Comparison of ENCODE assay signal across 1 cellular context in the genomic region with DNA sequence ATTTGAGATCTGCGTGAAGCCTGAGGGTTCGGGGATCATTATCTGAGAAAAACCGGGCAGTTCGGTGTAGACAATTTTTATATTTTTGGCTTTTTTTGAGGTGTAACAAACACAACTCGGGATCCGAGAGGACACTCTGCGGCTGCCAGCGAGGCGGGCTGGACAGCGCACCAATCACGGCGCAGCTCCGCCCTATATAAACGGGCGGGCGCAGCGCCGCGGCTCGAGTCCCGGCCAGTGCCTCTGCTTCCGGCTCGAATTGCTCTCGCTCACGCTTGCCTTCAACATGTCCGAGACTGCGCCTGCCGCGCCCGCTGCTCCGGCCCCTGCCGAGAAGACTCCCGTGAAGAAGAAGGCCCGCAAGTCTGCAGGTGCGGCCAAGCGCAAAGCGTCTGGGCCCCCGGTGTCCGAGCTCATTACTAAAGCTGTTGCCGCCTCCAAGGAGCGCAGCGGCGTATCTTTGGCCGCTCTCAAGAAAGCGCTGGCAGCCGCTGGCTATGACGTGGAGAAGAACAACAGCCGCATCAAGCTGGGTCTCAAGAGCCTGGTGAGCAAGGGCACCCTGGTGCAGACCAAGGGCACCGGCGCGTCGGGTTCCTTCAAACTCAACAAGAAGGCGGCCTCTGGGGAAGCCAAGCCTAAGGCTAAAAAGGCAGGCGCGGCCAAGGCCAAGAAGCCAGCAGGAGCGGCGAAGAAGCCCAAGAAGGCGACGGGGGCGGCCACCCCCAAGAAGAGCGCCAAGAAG.
TF ChIP-seq lines count a peak whose summit lies in the region.

No MANE protein-coding gene starts in this region.

TF ChIP-seq in K562, 482 proteins besides CTCF, POLR2A, EP300 and RAD21 (continued from another document and continues in another):
- TF ChIP-seq AFF4 (CRISPR knock-in tag; IDR thresholded peaks at IDR 0.05) (peak; percentile 100), ZKSCAN8 (CRISPR knock-in tag; IDR thresholded peaks at IDR 0.05) (no peak), RBM14 (IDR thresholded peaks at IDR 0.05; ENCODE audit: borderline replicate concordance, insufficient read depth, low read depth, low read length) (peak; percentile 96; the same call in 1 of the 2 replicates), POLR2H (tag; IDR thresholded peaks at IDR 0.05; ENCODE audit: low read depth) (peak; percentile 98), ZC3H4 (CRISPR knock-in tag; IDR thresholded peaks at IDR 0.05; ENCODE audit: borderline replicate concordance) (peak; percentile 90; the same call in 1 of the 2 replicates), BRD4 (IDR thresholded peaks at IDR 0.05) (peak; percentile 68; the same call in 1 of the 2 replicates), FIP1L1 (IDR thresholded peaks at IDR 0.05; ENCODE audit: low read depth, low read length, poor library complexity, severe bottlenecking) (peak; percentile 100), KLF13 (tag; IDR thresholded peaks at IDR 0.05; ENCODE audit: borderline replicate concordance, low read depth) (0 out of 2 replicates have a peak, but pooled peaks have one; percentile 30), CC2D1A (IDR thresholded peaks at IDR 0.05) (peak; percentile 46; the same call in 1 of the 2 replicates), CBX8 (IDR thresholded peaks at IDR 0.05; ENCODE audit: borderline replicate concordance, extremely low read depth, low read depth, low read length, poor library complexity, severe bottlenecking) (no peak), PHF21A (IDR thresholded peaks at IDR 0.05; ENCODE audit: borderline replicate concordance, low read depth) (peak; percentile 71; the same call in 1 of the 2 replicates), HDAC1 (IDR thresholded peaks at IDR 0.05) (peak in 1 of 2 experiments; percentile 75; a peak in 2 of 4 replicates), ZBTB8A (IDR thresholded peaks at IDR 0.05; ENCODE audit: partially characterized antibody) (no peak), TAF9B (IDR thresholded peaks at IDR 0.05; ENCODE audit: partially characterized antibody) (peak; percentile 65), ARNT (IDR thresholded peaks at IDR 0.05) (peak in 1 of 2 experiments; percentile 14; a peak in 1 of 4 replicates), ZNF780A (CRISPR knock-in tag; IDR thresholded peaks at IDR 0.05) (no peak), ZKSCAN1 (IDR thresholded peaks at IDR 0.05; ENCODE audit: low read depth, low read length) (peak; percentile 94), RFX7 (CRISPR knock-in tag; IDR thresholded peaks at IDR 0.05) (no peak), HDAC8 (tag; IDR thresholded peaks at IDR 0.05) (no peak), ZFP30 (CRISPR knock-in tag; IDR thresholded peaks at IDR 0.05; ENCODE audit: borderline replicate concordance) (no peak), E2F5 (CRISPR knock-in tag; IDR thresholded peaks at IDR 0.05) (peak; percentile 81), HBP1 (CRISPR knock-in tag; IDR thresholded peaks at IDR 0.05) (no peak; the same call in 1 of the 2 replicates)
- TF ChIP-seq, protein P1, sequence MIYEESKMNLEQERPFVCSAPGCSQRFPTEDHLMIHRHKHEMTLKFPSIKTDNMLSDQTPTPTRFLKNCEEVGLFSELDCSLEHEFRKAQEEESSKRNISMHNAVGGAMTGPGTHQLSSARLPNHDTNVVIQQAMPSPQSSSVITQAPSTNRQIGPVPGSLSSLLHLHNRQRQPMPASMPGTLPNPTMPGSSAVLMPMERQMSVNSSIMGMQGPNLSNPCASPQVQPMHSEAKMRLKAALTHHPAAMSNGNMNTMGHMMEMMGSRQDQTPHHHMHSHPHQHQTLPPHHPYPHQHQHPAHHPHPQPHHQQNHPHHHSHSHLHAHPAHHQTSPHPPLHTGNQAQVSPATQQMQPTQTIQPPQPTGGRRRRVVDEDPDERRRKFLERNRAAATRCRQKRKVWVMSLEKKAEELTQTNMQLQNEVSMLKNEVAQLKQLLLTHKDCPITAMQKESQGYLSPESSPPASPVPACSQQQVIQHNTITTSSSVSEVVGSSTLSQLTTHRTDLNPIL (CRISPR knock-in tag; IDR thresholded peaks at IDR 0.05) = no peak
- TF ChIP-seq, protein P2, sequence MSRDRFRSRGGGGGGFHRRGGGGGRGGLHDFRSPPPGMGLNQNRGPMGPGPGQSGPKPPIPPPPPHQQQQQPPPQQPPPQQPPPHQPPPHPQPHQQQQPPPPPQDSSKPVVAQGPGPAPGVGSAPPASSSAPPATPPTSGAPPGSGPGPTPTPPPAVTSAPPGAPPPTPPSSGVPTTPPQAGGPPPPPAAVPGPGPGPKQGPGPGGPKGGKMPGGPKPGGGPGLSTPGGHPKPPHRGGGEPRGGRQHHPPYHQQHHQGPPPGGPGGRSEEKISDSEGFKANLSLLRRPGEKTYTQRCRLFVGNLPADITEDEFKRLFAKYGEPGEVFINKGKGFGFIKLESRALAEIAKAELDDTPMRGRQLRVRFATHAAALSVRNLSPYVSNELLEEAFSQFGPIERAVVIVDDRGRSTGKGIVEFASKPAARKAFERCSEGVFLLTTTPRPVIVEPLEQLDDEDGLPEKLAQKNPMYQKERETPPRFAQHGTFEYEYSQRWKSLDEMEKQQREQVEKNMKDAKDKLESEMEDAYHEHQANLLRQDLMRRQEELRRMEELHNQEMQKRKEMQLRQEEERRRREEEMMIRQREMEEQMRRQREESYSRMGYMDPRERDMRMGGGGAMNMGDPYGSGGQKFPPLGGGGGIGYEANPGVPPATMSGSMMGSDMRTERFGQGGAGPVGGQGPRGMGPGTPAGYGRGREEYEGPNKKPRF (IDR thresholded peaks at IDR 0.05; ENCODE audit: low read depth, low read length) = no peak
- TF ChIP-seq, protein P3, sequence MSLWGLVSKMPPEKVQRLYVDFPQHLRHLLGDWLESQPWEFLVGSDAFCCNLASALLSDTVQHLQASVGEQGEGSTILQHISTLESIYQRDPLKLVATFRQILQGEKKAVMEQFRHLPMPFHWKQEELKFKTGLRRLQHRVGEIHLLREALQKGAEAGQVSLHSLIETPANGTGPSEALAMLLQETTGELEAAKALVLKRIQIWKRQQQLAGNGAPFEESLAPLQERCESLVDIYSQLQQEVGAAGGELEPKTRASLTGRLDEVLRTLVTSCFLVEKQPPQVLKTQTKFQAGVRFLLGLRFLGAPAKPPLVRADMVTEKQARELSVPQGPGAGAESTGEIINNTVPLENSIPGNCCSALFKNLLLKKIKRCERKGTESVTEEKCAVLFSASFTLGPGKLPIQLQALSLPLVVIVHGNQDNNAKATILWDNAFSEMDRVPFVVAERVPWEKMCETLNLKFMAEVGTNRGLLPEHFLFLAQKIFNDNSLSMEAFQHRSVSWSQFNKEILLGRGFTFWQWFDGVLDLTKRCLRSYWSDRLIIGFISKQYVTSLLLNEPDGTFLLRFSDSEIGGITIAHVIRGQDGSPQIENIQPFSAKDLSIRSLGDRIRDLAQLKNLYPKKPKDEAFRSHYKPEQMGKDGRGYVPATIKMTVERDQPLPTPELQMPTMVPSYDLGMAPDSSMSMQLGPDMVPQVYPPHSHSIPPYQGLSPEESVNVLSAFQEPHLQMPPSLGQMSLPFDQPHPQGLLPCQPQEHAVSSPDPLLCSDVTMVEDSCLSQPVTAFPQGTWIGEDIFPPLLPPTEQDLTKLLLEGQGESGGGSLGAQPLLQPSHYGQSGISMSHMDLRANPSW (CRISPR knock-in tag; IDR thresholded peaks at IDR 0.05) = peak; percentile 93; the same call in 1 of the 2 replicates
- TF ChIP-seq, protein P4, sequence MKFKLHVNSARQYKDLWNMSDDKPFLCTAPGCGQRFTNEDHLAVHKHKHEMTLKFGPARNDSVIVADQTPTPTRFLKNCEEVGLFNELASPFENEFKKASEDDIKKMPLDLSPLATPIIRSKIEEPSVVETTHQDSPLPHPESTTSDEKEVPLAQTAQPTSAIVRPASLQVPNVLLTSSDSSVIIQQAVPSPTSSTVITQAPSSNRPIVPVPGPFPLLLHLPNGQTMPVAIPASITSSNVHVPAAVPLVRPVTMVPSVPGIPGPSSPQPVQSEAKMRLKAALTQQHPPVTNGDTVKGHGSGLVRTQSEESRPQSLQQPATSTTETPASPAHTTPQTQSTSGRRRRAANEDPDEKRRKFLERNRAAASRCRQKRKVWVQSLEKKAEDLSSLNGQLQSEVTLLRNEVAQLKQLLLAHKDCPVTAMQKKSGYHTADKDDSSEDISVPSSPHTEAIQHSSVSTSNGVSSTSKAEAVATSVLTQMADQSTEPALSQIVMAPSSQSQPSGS (CRISPR knock-in tag; IDR thresholded peaks at IDR 0.05) = 0 out of 2 replicates have a peak, but pooled peaks have one; percentile 31
- TF ChIP-seq, protein P5, sequence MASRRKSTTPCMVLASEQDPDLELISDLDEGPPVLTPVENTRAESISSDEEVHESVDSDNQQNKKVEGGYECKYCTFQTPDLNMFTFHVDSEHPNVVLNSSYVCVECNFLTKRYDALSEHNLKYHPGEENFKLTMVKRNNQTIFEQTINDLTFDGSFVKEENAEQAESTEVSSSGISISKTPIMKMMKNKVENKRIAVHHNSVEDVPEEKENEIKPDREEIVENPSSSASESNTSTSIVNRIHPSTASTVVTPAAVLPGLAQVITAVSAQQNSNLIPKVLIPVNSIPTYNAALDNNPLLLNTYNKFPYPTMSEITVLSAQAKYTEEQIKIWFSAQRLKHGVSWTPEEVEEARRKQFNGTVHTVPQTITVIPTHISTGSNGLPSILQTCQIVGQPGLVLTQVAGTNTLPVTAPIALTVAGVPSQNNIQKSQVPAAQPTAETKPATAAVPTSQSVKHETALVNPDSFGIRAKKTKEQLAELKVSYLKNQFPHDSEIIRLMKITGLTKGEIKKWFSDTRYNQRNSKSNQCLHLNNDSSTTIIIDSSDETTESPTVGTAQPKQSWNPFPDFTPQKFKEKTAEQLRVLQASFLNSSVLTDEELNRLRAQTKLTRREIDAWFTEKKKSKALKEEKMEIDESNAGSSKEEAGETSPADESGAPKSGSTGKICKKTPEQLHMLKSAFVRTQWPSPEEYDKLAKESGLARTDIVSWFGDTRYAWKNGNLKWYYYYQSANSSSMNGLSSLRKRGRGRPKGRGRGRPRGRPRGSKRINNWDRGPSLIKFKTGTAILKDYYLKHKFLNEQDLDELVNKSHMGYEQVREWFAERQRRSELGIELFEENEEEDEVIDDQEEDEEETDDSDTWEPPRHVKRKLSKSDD (conservative IDR thresholded peaks at IDR 0.05; ENCODE audit: low read length) = peak; percentile 85; the same call in 1 of the 2 replicates
- TF ChIP-seq, protein P6, sequence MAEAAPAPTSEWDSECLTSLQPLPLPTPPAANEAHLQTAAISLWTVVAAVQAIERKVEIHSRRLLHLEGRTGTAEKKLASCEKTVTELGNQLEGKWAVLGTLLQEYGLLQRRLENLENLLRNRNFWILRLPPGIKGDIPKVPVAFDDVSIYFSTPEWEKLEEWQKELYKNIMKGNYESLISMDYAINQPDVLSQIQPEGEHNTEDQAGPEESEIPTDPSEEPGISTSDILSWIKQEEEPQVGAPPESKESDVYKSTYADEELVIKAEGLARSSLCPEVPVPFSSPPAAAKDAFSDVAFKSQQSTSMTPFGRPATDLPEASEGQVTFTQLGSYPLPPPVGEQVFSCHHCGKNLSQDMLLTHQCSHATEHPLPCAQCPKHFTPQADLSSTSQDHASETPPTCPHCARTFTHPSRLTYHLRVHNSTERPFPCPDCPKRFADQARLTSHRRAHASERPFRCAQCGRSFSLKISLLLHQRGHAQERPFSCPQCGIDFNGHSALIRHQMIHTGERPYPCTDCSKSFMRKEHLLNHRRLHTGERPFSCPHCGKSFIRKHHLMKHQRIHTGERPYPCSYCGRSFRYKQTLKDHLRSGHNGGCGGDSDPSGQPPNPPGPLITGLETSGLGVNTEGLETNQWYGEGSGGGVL (CRISPR knock-in tag; IDR thresholded peaks at IDR 0.05) = no peak
- TF ChIP-seq, protein P7, sequence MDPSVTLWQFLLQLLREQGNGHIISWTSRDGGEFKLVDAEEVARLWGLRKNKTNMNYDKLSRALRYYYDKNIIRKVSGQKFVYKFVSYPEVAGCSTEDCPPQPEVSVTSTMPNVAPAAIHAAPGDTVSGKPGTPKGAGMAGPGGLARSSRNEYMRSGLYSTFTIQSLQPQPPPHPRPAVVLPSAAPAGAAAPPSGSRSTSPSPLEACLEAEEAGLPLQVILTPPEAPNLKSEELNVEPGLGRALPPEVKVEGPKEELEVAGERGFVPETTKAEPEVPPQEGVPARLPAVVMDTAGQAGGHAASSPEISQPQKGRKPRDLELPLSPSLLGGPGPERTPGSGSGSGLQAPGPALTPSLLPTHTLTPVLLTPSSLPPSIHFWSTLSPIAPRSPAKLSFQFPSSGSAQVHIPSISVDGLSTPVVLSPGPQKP (CRISPR knock-in tag; IDR thresholded peaks at IDR 0.05) = no peak
